8 cellular contexts compared by ENCODE assay signal in the genomic region with DNA sequence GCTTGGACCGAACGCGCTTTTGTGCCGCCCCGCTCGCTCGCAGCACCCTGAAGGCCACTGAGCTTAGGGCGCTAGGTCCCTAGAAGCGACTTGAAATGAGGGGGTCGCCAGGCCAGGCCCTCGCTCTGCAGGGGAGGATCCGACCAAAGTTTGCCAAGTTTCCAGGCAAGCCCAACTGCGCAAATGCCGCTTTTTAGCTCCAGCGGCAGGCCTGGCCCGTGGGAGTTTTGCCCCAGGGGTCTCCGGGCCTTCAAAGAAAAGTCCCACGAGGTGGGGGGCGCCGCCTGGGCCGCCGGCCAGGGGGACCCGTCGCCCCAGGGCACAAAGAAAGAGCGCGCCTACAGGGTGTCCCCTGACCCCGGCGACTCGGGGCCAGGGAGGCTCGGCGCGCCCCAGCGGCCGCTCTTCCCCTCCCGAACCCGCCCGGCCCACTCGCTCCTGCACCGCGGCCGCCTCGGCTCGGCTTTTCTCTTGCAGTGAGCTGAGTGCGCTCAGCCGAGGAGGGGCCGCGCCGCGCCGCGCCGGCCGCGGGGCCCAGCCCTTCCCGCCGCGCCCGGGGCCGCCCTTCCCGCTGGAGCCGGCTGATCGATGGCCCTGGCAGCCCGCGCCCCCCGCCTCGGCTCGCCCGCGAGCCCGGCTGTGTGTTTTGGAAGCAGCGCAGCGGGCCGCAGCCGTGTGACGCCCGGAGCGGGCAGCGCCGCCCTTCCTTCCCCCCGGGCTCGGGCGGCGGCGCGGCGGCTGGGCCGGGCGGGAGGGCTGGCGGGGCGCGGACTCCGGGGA. TPM values are rescaled to one million over a fixed set of nuclear protein-coding genes. Genes with fewer than 3 reads are reported as not detected.
DNase-seq lines count a peak whose midpoint lies in the region; ATAC-seq and TF ChIP-seq lines count a peak whose summit lies in the region.

No MANE protein-coding gene starts in this region.

- peaks cover 35% of the 10 kb centered on the region for H3K4me1 Mint-ChIP-seq in activated CD8-positive, alpha-beta memory T cell treated with anti-CD3 and anti-CD28 coated beads, Interleukin-2, amount 10 ng/mL, durations not matched to agents 7 days and 5 days
- H3K4me1 Mint-ChIP-seq in stimulated activated naive B cell treated with anti-CD40 and anti-IgM and Interleukin-4, amounts not matched to agents 10 μg/mL and 1 μg/mL and 100 μg/mL, for 72 hours = peaks cover 44 to 57% of the 10 kb centered on the region in 2 donors

- H3K27me3 Mint-ChIP-seq in activated CD8-positive, alpha-beta memory T cell treated with anti-CD3 and anti-CD28 coated beads, Interleukin-2, amount 10 ng/mL, durations not matched to agents 7 days and 5 days = peaks cover 50% of the 10 kb centered on the region
- H3K27me3 Mint-ChIP-seq in stimulated activated naive B cell treated with anti-CD40 and anti-IgM and Interleukin-4, amounts not matched to agents 10 μg/mL and 1 μg/mL and 100 μg/mL, for 72 hours = no peaks in the 10 kb centered on the region

- DNase-seq in activated CD8-positive, alpha-beta memory T cell treated with anti-CD3 and anti-CD28 coated beads, Interleukin-2, amount 10 ng/mL, durations not matched to agents 7 days and 5 days = peak; percentile 54
- no peak for DNase-seq in activated CD8-positive, alpha-beta memory T cell treated with anti-CD3 and anti-CD28 coated beads for 24 hours
- peak; percentile 59 for DNase-seq in NCI-H526 treated with DMSO at 0.1 percent for 48 hours (lab: John Stamatoyannopoulos, UW)
- peak; percentile 85 for DNase-seq in astrocyte of the spinal cord (ENCODE audit: low read depth, low spot score)
- DNase-seq in kidney glomerular epithelial cell (lab: John Stamatoyannopoulos, UW) = peak; percentile 67
- DNase-seq in stimulated activated naive B cell treated with anti-CD40 and anti-IgM and Interleukin-4, amounts not matched to agents 10 μg/mL and 1 μg/mL and 100 μg/mL, for 72 hours = peak; percentile 46
- no peak for DNase-seq in LoVo (ENCODE audit: low spot score)

- no peak for TF ChIP-seq CTCF in astrocyte of the spinal cord (IDR thresholded peaks at IDR 0.05; ENCODE audit: low read depth, low read length)

- H3K4me3 ChIP-seq in astrocyte of the spinal cord (ENCODE audit: low read depth, low read length) = peak overlapping the region; percentile 59

- peak overlapping the region; percentile 66 for H3K4me3 Mint-ChIP-seq in activated CD8-positive, alpha-beta memory T cell treated with anti-CD3 and anti-CD28 coated beads, Interleukin-2, amount 10 ng/mL, durations not matched to agents 7 days and 5 days
- H3K4me3 Mint-ChIP-seq in stimulated activated naive B cell treated with anti-CD40 and anti-IgM and Interleukin-4, amounts not matched to agents 10 μg/mL and 1 μg/mL and 100 μg/mL, for 72 hours = peak overlapping the region; percentile 80 to 81

- H3K9me3 Mint-ChIP-seq in activated CD8-positive, alpha-beta memory T cell treated with anti-CD3 and anti-CD28 coated beads, Interleukin-2, amount 10 ng/mL, durations not matched to agents 7 days and 5 days (ENCODE audit: low read depth) = peaks cover 4% of the 10 kb centered on the region
- H3K9me3 Mint-ChIP-seq in stimulated activated naive B cell treated with anti-CD40 and anti-IgM and Interleukin-4, amounts not matched to agents 10 μg/mL and 1 μg/mL and 100 μg/mL, for 72 hours = peaks cover 0 to 4% of the 10 kb centered on the region in 2 donors

- in situ Hi-C loops in astrocyte of the spinal cord (cut with HindIII; ENCODE audit: low sequenced_read_pairs) = loop anchor here (25.0 kb wide), 1 partner anchor 351 kb away; no protein-coding TSS in a partner anchor

- CTCF ChIA-PET in activated CD8-positive, alpha-beta memory T cell treated with anti-CD3 and anti-CD28 coated beads, Interleukin-2, amount 10 ng/mL, durations not matched to agents 7 days and 5 days (lab: Charles Lee) = interaction anchor here (1.5 to 2.4 kb wide), 3 partner anchors 12 to 483 kb away, joined by 4 to 10 read pairs (median 6); no protein-coding TSS in a partner anchor

- ATAC-seq in activated CD8-positive, alpha-beta memory T cell treated with anti-CD3 and anti-CD28 coated beads, Interleukin-2, amount 10 ng/mL, durations not matched to agents 7 days and 5 days = peak; percentile 52
- peak; percentile 31 for ATAC-seq in HG02623 (IDR thresholded peaks at IDR 0.05; ENCODE audit: unreplicated experiment)
- peak; percentile 62 to 63 for ATAC-seq in stimulated activated naive B cell treated with anti-CD40 and anti-IgM and Interleukin-4, amounts not matched to agents 10 μg/mL and 1 μg/mL and 100 μg/mL, for 72 hours (replicated peaks)

- peaks cover 1% of the 10 kb centered on the region for H3K36me3 Mint-ChIP-seq in activated CD8-positive, alpha-beta memory T cell treated with anti-CD3 and anti-CD28 coated beads, Interleukin-2, amount 10 ng/mL, durations not matched to agents 7 days and 5 days
- H3K36me3 Mint-ChIP-seq in stimulated activated naive B cell treated with anti-CD40 and anti-IgM and Interleukin-4, amounts not matched to agents 10 μg/mL and 1 μg/mL and 100 μg/mL, for 72 hours = no peaks in the 10 kb centered on the region

- peak overlapping the region; percentile 26 for H3K27ac Mint-ChIP-seq in activated CD8-positive, alpha-beta memory T cell treated with anti-CD3 and anti-CD28 coated beads, Interleukin-2, amount 10 ng/mL, durations not matched to agents 7 days and 5 days
- H3K27ac Mint-ChIP-seq in stimulated activated naive B cell treated with anti-CD40 and anti-IgM and Interleukin-4, amounts not matched to agents 10 μg/mL and 1 μg/mL and 100 μg/mL, for 72 hours = peak overlapping the region; percentile 81

RNA-seq across cellular contexts. Expression of a gene that starts 0.8 kb away (rescaled TPM):
- 1 to 10 TPM; 2.6 to 3.5 TPM for total RNA-seq in activated CD8-positive, alpha-beta memory T cell treated with anti-CD3 and anti-CD28 coated beads, Interleukin-2, amount 10 ng/mL, durations not matched to agents 7 days and 5 days

Comparison
In these comparisons a context has a peak if more than half of its experiments do, and no peak if none do; other contexts are left out.
1. DNase-seq: peak in activated CD8-positive, alpha-beta memory T cell treated with anti-CD3 and anti-CD28 coated beads, Interleukin-2, amount 10 ng/mL, durations not matched to agents 7 days and 5 days (single experiment), NCI-H526 treated with DMSO at 0.1 percent for 48 hours (single experiment), astrocyte of the spinal cord (single experiment), kidney glomerular epithelial cell (single experiment) and stimulated activated naive B cell treated with anti-CD40 and anti-IgM and Interleukin-4, amounts not matched to agents 10 μg/mL and 1 μg/mL and 100 μg/mL, for 72 hours (single experiment); none in activated CD8-positive, alpha-beta memory T cell treated with anti-CD3 and anti-CD28 coated beads for 24 hours (single experiment) and LoVo (single experiment).
2. Peak in every context shown above with its lines, with median percentiles within 50 percentile points of each other: ATAC-seq.